8 cellular contexts compared by ENCODE assay signal in genomic region chr17:28645576-28645939, GRCh38. TPM values are rescaled to one million over a fixed set of nuclear protein-coding genes. Genes with fewer than 3 reads are reported as not detected.
DNase-seq lines count a peak whose midpoint lies in the region; ATAC-seq, FAIRE-seq and TF ChIP-seq lines count a peak whose summit lies in the region.

No MANE protein-coding gene starts in this region.

- no peak for ATAC-seq in gastroesophageal sphincter
- no peak for ATAC-seq in GM18873 (IDR thresholded peaks at IDR 0.05; ENCODE audit: low FRiP score, unreplicated experiment)
- no peak for ATAC-seq in HG03520 (IDR thresholded peaks at IDR 0.05; ENCODE audit: unreplicated experiment)
- ATAC-seq in activated CD4-positive, CD25-positive, alpha-beta regulatory T cell treated with anti-CD3 and anti-CD28 coated beads, Interleukin-2, amount 50 U/mL, for 24 hours: no peak

- no peak for TF ChIP-seq POLR2A in gastroesophageal sphincter (IDR thresholded peaks at IDR 0.05)

- H3K27me3 ChIP-seq in H7 (ENCODE audit: control insufficient read depth, insufficient read depth, low read length): no peaks in the 10 kb centered on the region
- no peaks in the 10 kb centered on the region for H3K27me3 ChIP-seq in WERI-Rb-1 (ENCODE audit: insufficient read depth, low read depth, severe bottlenecking)
- no peaks in the 10 kb centered on the region for H3K27me3 ChIP-seq in gastroesophageal sphincter
- H3K27me3 ChIP-seq in small intestine (ENCODE audit: control insufficient read depth in 2 of 2, insufficient read depth in 2 of 2, low read length in 2 of 2): no peaks in the 10 kb centered on the region

- H3K36me3 ChIP-seq in H7 (replicated peaks; ENCODE audit: control insufficient read depth, insufficient read depth, low read length) (peaks cover 27% of the 10 kb centered on the region), WERI-Rb-1 (peaks cover 41% of the 10 kb centered on the region), gastroesophageal sphincter (peaks cover 0 to 55% of the 10 kb centered on the region in 2 donors), small intestine (ENCODE audit: control insufficient read depth in 2 of 2, insufficient read depth in 2 of 2, low read length in 2 of 2) (peaks cover 5 to 11% of the 10 kb centered on the region in 2 donors)

- TF ChIP-seq EP300 in gastroesophageal sphincter (IDR thresholded peaks at IDR 0.05): no peak

- H3K27ac ChIP-seq in WERI-Rb-1 (peak overlapping the region; percentile 60), gastroesophageal sphincter (peak overlapping the region; percentile 71 to 98 (median 92)), small intestine (ENCODE audit: low read depth in 1 of 2, low read length in 1 of 2) (peak overlapping the region; percentile 85 to 96)

- H3K9me3 ChIP-seq in WERI-Rb-1 (ENCODE audit: severe bottlenecking) (no peaks in the 10 kb centered on the region), gastroesophageal sphincter (no peaks in the 10 kb centered on the region), small intestine (ENCODE audit: control insufficient read depth, low read depth) (no peaks in the 10 kb centered on the region)

- no peak for TF ChIP-seq CTCF in WERI-Rb-1 (IDR thresholded peaks at IDR 0.05; ENCODE audit: low read depth, low read length)
- TF ChIP-seq CTCF in gastroesophageal sphincter (IDR thresholded peaks at IDR 0.05): no peak

- DNase-seq in H7 (no peak), WERI-Rb-1 (no peak), small intestine (peak; percentile 23), NCI-H2196 treated with DMSO at 0.1 percent for 48 hours (lab: John Stamatoyannopoulos, UW; ENCODE audit: unreplicated experiment) (no peak)

- 18 to 24% methylated on average over 8 of the region's 8 CpGs for WGBS in gastroesophageal sphincter (ENCODE audit: low coverage in 1 of 2), 2 donors
- 8 to 21% (median 15%) methylated on average over 8 of the region's 8 CpGs for WGBS in small intestine, 3 donors

- H3K4me3 ChIP-seq in H7 (ENCODE audit: insufficient read depth, low read depth, low read length) (peak overlapping the region; percentile 80), WERI-Rb-1 (ENCODE audit: low read depth, low read length) (peak overlapping the region; percentile 91), gastroesophageal sphincter (peak overlapping the region; percentile 78 to 82), small intestine (ENCODE audit: low read depth in 1 of 2, low read length in 2 of 2) (peak overlapping the region; percentile 53 to 70)

- FAIRE-seq in small intestine (lab: Jason Lieb, UNC): no peak

- H3K4me1 ChIP-seq in gastroesophageal sphincter (peaks cover 6 to 42% (median 8%) of the 10 kb centered on the region in 3 donors), small intestine (ENCODE audit: control insufficient read depth in 2 of 2, insufficient read depth in 1 of 2, low read depth in 1 of 2, low read length in 1 of 2) (peaks cover 2 to 7% of the 10 kb centered on the region in 2 donors)

RNA-seq across cellular contexts. Expression of gene BLTP2, which starts 0.6 kb away (rescaled TPM):
- 86.6 and 97.0 TPM in 2 replicates for total RNA-seq in H7 (2014; rRNA removed; shearing (Covaris generic))
- 100 to 1,000 TPM in 3 of 4 donors, 10 to 100 TPM in 1; 97.5 to 116 (median 106) TPM for total RNA-seq in gastroesophageal sphincter
- polyA plus RNA-seq in small intestine: 10 to 100 TPM; 15.7 to 41.6 (median 19.5) TPM

RNA-seq across cellular contexts. Expression of gene SDF2, which starts 16.1 kb away (rescaled TPM):
- total RNA-seq in H7 (2014; rRNA removed; shearing (Covaris generic)): 47.3 and 52.7 TPM in 2 replicates
- 10 to 100 TPM; 29.5 to 43.2 (median 36.1) TPM for total RNA-seq in gastroesophageal sphincter
- polyA plus RNA-seq in small intestine: 10 to 100 TPM; 45.4 to 50.8 (median 48.4) TPM

RNA-seq across cellular contexts. Expression of gene SUPT6H, which starts 16.4 kb away (rescaled TPM):
- total RNA-seq in H7 (2014; rRNA removed; shearing (Covaris generic)): 25.1 and 32.4 TPM in 2 replicates
- 10 to 100 TPM; 48.7 to 87.3 (median 71.9) TPM for total RNA-seq in gastroesophageal sphincter
- polyA plus RNA-seq in small intestine: 10 to 100 TPM; 26.4 to 29.2 (median 28.9) TPM

RNA-seq across cellular contexts. Expression of gene RSKR, which starts 31.6 kb away (rescaled TPM):
- total RNA-seq in H7 (2014; rRNA removed; shearing (Covaris generic)): 12.2 and 14.7 TPM in 2 replicates
- total RNA-seq in gastroesophageal sphincter: 1 to 10 TPM in 3 of 4 donors, under 1 TPM in 1; 0.59 to 8.1 (median 3.1) TPM
- polyA plus RNA-seq in small intestine: 1 to 10 TPM in 1 of 3 donors, under 1 TPM in 2; 0.22 to 3.3 (median 0.54) TPM

RNA-seq across cellular contexts. Expression of gene SPAG5, which starts 46.7 kb away (rescaled TPM):
- total RNA-seq in H7 (2014; rRNA removed; shearing (Covaris generic)): 153 and 166 TPM in 2 replicates
- total RNA-seq in gastroesophageal sphincter: 1 to 10 TPM; 1.4 to 4.9 (median 2.6) TPM
- 10 to 100 TPM; 20.3 to 37.3 (median 33.5) TPM for polyA plus RNA-seq in small intestine
